17 cellular contexts compared by ENCODE assay signal in genomic region chr9:78595200-78595945, GRCh38.
"Had no signal": no experiment of that assay in that cellular context is flagged by ENCODE, and none has a peak within 500 bp of the region (broad histone marks: within the 10 kb centered on the region; RNA-seq: fewer than 3 reads in every experiment).

No MANE protein-coding gene starts in this region.

- H3K4me3 ChIP-seq: ascending aorta, coronary artery, lung, mucosa of descending colon, upper lobe of right lung had no signal

- H3K27me3 ChIP-seq: ascending aorta, upper lobe of right lung had no signal

- ATAC-seq: activated CD8-positive, alpha-beta T cell treated with anti-CD3 and anti-CD28 coated beads for 36 hours; mucosa of descending colon; sciatic nerve; upper lobe of right lung had no signal

- H3K36me3 ChIP-seq: ascending aorta, upper lobe of right lung had no signal

- DNase-seq: activated CD4-positive, alpha-beta T cell treated with anti-CD3 and anti-CD28 coated beads for 1 hour; activated CD8-positive, alpha-beta memory T cell treated with anti-CD3 and anti-CD28 coated beads, Interleukin-2, amount 50 U/mL, for 48 hours; activated CD8-positive, alpha-beta T cell treated with anti-CD3 and anti-CD28 coated beads for 36 hours; activated naive CD8-positive, alpha-beta T cell treated with anti-CD3 and anti-CD28 coated beads, Interleukin-2, amount 10 ng/mL, durations not matched to agents 7 days and 5 days; caudate nucleus; effector memory CD4-positive, alpha-beta T cell; hypothalamus; mucosa of descending colon; stimulated activated CD4-positive, alpha-beta T cell treated with anti-CD3 and anti-CD28 coated beads, Interleukin-2, amount 100 ng/mL, for 48 hours; SW 1271; upper lobe of right lung had no signal

- H3K4me3 Mint-ChIP-seq: activated CD8-positive, alpha-beta T cell treated with anti-CD3 and anti-CD28 coated beads for 36 hours; activated naive CD8-positive, alpha-beta T cell treated with anti-CD3 and anti-CD28 coated beads, Interleukin-2, amount 10 ng/mL, durations not matched to agents 7 days and 5 days; nephron; stimulated activated naive CD8-positive, alpha-beta T cell treated with anti-CD3 and anti-CD28 coated beads, Interleukin-15, Interleukin-2, amounts not matched to agents 100 ng/mL and 50 ng/mL, for 24 hours had no signal

- H3K9me3 Mint-ChIP-seq: activated CD8-positive, alpha-beta T cell treated with anti-CD3 and anti-CD28 coated beads for 36 hours; activated naive CD8-positive, alpha-beta T cell treated with anti-CD3 and anti-CD28 coated beads, Interleukin-2, amount 10 ng/mL, durations not matched to agents 7 days and 5 days; nephron; stimulated activated naive CD8-positive, alpha-beta T cell treated with anti-CD3 and anti-CD28 coated beads, Interleukin-15, Interleukin-2, amounts not matched to agents 100 ng/mL and 50 ng/mL, for 24 hours had no signal

- H3K36me3 Mint-ChIP-seq: activated naive CD8-positive, alpha-beta T cell treated with anti-CD3 and anti-CD28 coated beads, Interleukin-2, amount 10 ng/mL, durations not matched to agents 7 days and 5 days had no signal

- H3K4me1 ChIP-seq: ascending aorta, upper lobe of right lung had no signal

- H3K27ac ChIP-seq: ascending aorta, coronary artery, upper lobe of right lung had no signal

- H3K9me3 ChIP-seq: ascending aorta, mucosa of descending colon, upper lobe of right lung had no signal

- H3K27ac Mint-ChIP-seq: activated CD8-positive, alpha-beta T cell treated with anti-CD3 and anti-CD28 coated beads for 36 hours; activated naive CD8-positive, alpha-beta T cell treated with anti-CD3 and anti-CD28 coated beads, Interleukin-2, amount 10 ng/mL, durations not matched to agents 7 days and 5 days; nephron; stimulated activated naive CD8-positive, alpha-beta T cell treated with anti-CD3 and anti-CD28 coated beads, Interleukin-15, Interleukin-2, amounts not matched to agents 100 ng/mL and 50 ng/mL, for 24 hours had no signal
